Comparison of ENCODE assay signal across 8 cellular contexts in the genomic region with DNA sequence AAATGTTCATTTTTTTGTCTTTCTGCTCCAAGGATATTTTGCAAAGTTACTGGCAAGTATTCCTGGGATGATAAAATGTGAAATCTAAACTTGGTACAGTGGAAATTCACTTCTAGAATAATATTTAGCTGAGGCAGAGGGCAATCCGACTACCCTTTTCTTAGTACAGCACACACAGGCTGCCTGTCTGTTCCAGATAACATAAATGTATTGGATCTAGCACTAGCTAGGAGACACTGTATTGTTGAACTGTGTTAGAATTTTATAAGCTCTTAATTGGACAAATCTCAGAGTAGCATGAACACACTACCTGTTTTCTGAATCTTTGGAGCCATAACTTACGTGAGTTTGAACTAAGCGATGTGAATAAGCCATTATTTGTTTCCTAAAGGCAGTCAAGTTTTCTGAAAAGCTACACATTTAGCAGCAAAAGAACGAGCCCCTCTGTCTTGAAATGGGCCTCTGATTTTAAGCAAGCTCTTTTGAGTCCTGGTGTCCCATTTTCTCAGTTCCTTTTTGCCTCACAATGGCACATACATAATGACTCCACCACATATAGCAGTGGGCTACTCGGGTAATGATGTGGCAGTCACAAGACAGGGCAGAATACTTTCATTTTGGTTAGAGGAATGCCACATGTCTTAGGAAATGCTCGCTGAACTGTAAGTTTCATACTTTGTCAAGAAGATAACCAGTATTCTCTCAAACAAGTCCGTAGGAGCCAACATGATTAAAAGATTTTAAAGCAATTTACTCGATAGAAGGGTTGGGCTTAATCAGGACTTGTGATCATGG.
A peak's percentile ranks its signal among the peaks of the same experiment; 100 is the strongest.
DNase-seq lines count a peak whose midpoint lies in the region; ATAC-seq and FAIRE-seq lines count a peak whose summit lies in the region.

No MANE protein-coding gene starts in this region.

- H3K27ac Mint-ChIP-seq in activated T-helper 1 cell treated with anti-CD3 and anti-CD28 coated beads, Interleukin-12 subunit alpha, Interleukin-12 subunit beta, Interleukin-2, Interleukin-4 antibody, amounts not matched to agents 30 ng/mL and 10 ng/mL and 1 ng/mL, durations not matched to agents 14 hours and 24 hours and 36 hours = peak overlapping the region; percentile 64

- ATAC-seq in GM19025 (IDR thresholded peaks at IDR 0.05; ENCODE audit: low read depth, unreplicated experiment) (peak; percentile 98), HG03103 (IDR thresholded peaks at IDR 0.05; ENCODE audit: low read depth, unreplicated experiment) (peak; percentile 95)

- peaks cover 10% of the 10 kb centered on the region for H3K27me3 Mint-ChIP-seq in activated T-helper 1 cell treated with anti-CD3 and anti-CD28 coated beads, Interleukin-12 subunit alpha, Interleukin-12 subunit beta, Interleukin-2, Interleukin-4 antibody, amounts not matched to agents 30 ng/mL and 10 ng/mL and 1 ng/mL, durations not matched to agents 14 hours and 24 hours and 36 hours (ENCODE audit: insufficient read depth)

- H3K9me3 Mint-ChIP-seq in activated T-helper 1 cell treated with anti-CD3 and anti-CD28 coated beads, Interleukin-12 subunit alpha, Interleukin-12 subunit beta, Interleukin-2, Interleukin-4 antibody, amounts not matched to agents 30 ng/mL and 10 ng/mL and 1 ng/mL, durations not matched to agents 14 hours and 24 hours and 36 hours = peaks cover 6% of the 10 kb centered on the region

- no peak for FAIRE-seq in HTR-8/SVneo (lab: Jason Lieb, UNC)

- H3K27me3 ChIP-seq in thymus (ENCODE audit: control insufficient read depth, insufficient read depth) = no peaks in the 10 kb centered on the region

- H3K36me3 Mint-ChIP-seq in activated T-helper 1 cell treated with anti-CD3 and anti-CD28 coated beads, Interleukin-12 subunit alpha, Interleukin-12 subunit beta, Interleukin-2, Interleukin-4 antibody, amounts not matched to agents 30 ng/mL and 10 ng/mL and 1 ng/mL, durations not matched to agents 14 hours and 24 hours and 36 hours (ENCODE audit: low read depth) = peaks cover 4% of the 10 kb centered on the region

- WGBS in thymus = 30% methylated on average over 8 of the region's 8 CpGs

- peaks cover 6% of the 10 kb centered on the region for H3K4me1 ChIP-seq in thymus (ENCODE audit: control insufficient read depth, insufficient read depth, low read length)

- peak overlapping the region; percentile 48 for H3K4me3 ChIP-seq in thymus (ENCODE audit: low read length)

- H3K9me3 ChIP-seq in thymus (ENCODE audit: control insufficient read depth) = no peaks in the 10 kb centered on the region

- H3K4me3 Mint-ChIP-seq in activated T-helper 1 cell treated with anti-CD3 and anti-CD28 coated beads, Interleukin-12 subunit alpha, Interleukin-12 subunit beta, Interleukin-2, Interleukin-4 antibody, amounts not matched to agents 30 ng/mL and 10 ng/mL and 1 ng/mL, durations not matched to agents 14 hours and 24 hours and 36 hours = peak overlapping the region; percentile 78

- intact Hi-C loops in activated T-helper 1 cell treated with anti-CD3 and anti-CD28 coated beads, Interleukin-12 subunit alpha, Interleukin-12 subunit beta, Interleukin-2, Interleukin-4 antibody, amounts not matched to agents 30 ng/mL and 10 ng/mL and 1 ng/mL, durations not matched to agents 14 hours and 24 hours and 36 hours (cut with micrococcal nuclease) = loop anchor here (1.0 kb wide), 8 partner anchors 11 to 577 kb away; no protein-coding TSS in a partner anchor

- H3K4me1 Mint-ChIP-seq in activated T-helper 1 cell treated with anti-CD3 and anti-CD28 coated beads, Interleukin-12 subunit alpha, Interleukin-12 subunit beta, Interleukin-2, Interleukin-4 antibody, amounts not matched to agents 30 ng/mL and 10 ng/mL and 1 ng/mL, durations not matched to agents 14 hours and 24 hours and 36 hours (ENCODE audit: low read depth) = peaks cover 30% of the 10 kb centered on the region

- peak; percentile 30 for DNase-seq in AG08395 (ENCODE audit: low spot score)
- DNase-seq in activated T-helper 1 cell treated with anti-CD3 and anti-CD28 coated beads, Interleukin-12 subunit alpha, Interleukin-12 subunit beta, Interleukin-2, Interleukin-4 antibody, amounts not matched to agents 30 ng/mL and 10 ng/mL and 1 ng/mL, durations not matched to agents 14 hours and 24 hours and 36 hours (ENCODE audit: low spot score) = peak; percentile 45
- peak; percentile 51 for DNase-seq in kidney tubule cell (ENCODE audit: low spot score)
- no peak for DNase-seq in HTR-8/SVneo (ENCODE audit: insufficient read length, low spot score)
- no peak for DNase-seq in hippocampal formation (lab: John Stamatoyannopoulos, UW)

- no peaks in the 10 kb centered on the region for H3K36me3 ChIP-seq in thymus (ENCODE audit: control insufficient read depth, insufficient read depth)

- no peak overlapping the region for H3K27ac ChIP-seq in thymus (ENCODE audit: low read depth)

Comparison
In these comparisons a context has a peak if more than half of its experiments do, and no peak if none do; other contexts are left out.
1. DNase-seq: peak in AG08395 (single experiment), activated T-helper 1 cell treated with anti-CD3 and anti-CD28 coated beads, Interleukin-12 subunit alpha, Interleukin-12 subunit beta, Interleukin-2, Interleukin-4 antibody, amounts not matched to agents 30 ng/mL and 10 ng/mL and 1 ng/mL, durations not matched to agents 14 hours and 24 hours and 36 hours (single experiment) and kidney tubule cell (single experiment); none in HTR-8/SVneo (single experiment) and hippocampal formation (0 of 2).